In the genomic region with DNA sequence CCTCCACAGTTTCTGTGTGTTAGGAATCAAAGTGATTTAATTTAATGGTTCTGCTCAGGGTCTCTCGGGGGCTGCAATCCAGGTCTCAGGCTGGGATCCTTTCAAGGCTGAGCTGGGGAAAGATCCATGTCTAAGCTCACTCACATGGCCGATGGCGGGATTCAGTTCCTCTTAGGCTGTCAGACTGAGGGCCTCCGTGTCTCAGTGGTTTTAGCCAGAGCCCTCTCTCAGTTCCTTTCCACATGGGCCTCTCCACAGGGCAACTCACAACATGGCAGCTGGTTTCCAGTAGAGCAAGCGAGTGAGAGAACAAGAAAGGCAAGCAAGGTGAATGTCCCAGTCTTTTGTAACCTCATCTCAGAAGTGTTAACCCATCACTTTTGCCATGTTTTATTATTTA, we compare ENCODE assay signal across 36 cellular contexts. TPM values are rescaled to one million over a fixed set of nuclear protein-coding genes. Genes with fewer than 3 reads are reported as not detected.
DNase-seq lines count a peak whose midpoint lies in the region; ATAC-seq, FAIRE-seq and TF ChIP-seq lines count a peak whose summit lies in the region.
"Had no signal": no experiment of that assay in that cellular context is flagged by ENCODE, and none has a peak within 500 bp of the region (broad histone marks: within the 10 kb centered on the region; RNA-seq: fewer than 3 reads in every experiment).

No MANE protein-coding gene starts in this region.

- H3K9me1 ChIP-seq in keratinocyte (ENCODE audit: control insufficient read depth, extremely low read depth, insufficient read depth, low read length), result no peaks in the 10 kb centered on the region

- H3K4me1 ChIP-seq in right atrium auricular region (peaks cover 0 to 97% of the 10 kb centered on the region in 2 donors), keratinocyte (ENCODE audit: control insufficient read depth, extremely low read depth, insufficient read depth, low read length) (peaks cover 24% of the 10 kb centered on the region), tibial artery (peaks cover 0 to 98% (median 33%) of the 10 kb centered on the region in 4 donors)
- H3K4me1 ChIP-seq: breast epithelium had no signal

- dilution Hi-C loops in keratinocyte (cut with MboI; ENCODE audit: extremely low pct_ligation_motif_present, low sequenced_read_pairs), result no loop called here

- H3K27ac ChIP-seq in right atrium auricular region, result peak overlapping the region; percentile 9 to 46
- H3K27ac ChIP-seq in RWPE1, result peak overlapping the region; percentile 53
- peak overlapping the region; percentile 60 for H3K27ac ChIP-seq in keratinocyte (ENCODE audit: control insufficient read depth, insufficient read depth, low read length)
- peak overlapping the region; percentile 73 to 80 for H3K27ac ChIP-seq in tibial artery
- H3K27ac ChIP-seq: breast epithelium, foreskin keratinocyte, VCaP had no signal

- TF ChIP-seq CTCF in right atrium auricular region (IDR thresholded peaks at IDR 0.05), result no peak
- TF ChIP-seq CTCF in RWPE1 (conservative IDR thresholded peaks at IDR 0.05; ENCODE audit: low read depth), result no peak
- no peak for TF ChIP-seq CTCF in keratinocyte (optimal IDR thresholded peaks at IDR 0.05 in 1 of 3, IDR thresholded peaks at IDR 0.05 in 1 of 3, conservative IDR thresholded peaks at IDR 0.05 in 1 of 3; ENCODE audit: extremely low read depth in 1 of 3, insufficient read depth in 2 of 3, low read length in 3 of 3)
- TF ChIP-seq CTCF in tibial artery (IDR thresholded peaks at IDR 0.05), result no peak

- H3K9ac ChIP-seq in keratinocyte (ENCODE audit: control insufficient read depth, extremely low read depth, insufficient read depth, low read length), result no peak overlapping the region

- FAIRE-seq in keratinocyte (lab: Jason Lieb, UNC), result no peak
- FAIRE-seq: A204.1, colon, GM18507, GM19239 had no signal

- DNase-seq in right atrium auricular region (ENCODE audit: low spot score) (no peak), left ventricle myocardium superior (no peak), RWPE1 (ENCODE audit: low spot score) (no peak), keratinocyte (ENCODE audit: low read depth, low spot score) (no peak), tibial artery (no peak), hippocampal formation (lab: John Stamatoyannopoulos, UW) (no peak), NCI-H128 (lab: John Stamatoyannopoulos, UW; ENCODE audit: unreplicated experiment) (no peak), AG08395 (ENCODE audit: low spot score) (no peak)
- DNase-seq: activated CD4-positive, alpha-beta T cell treated with anti-CD3 and anti-CD28 coated beads for 36 hours; activated CD8-positive, alpha-beta memory T cell treated with anti-CD3 and anti-CD28 coated beads for 24 hours; activated T-cell treated with anti-CD3 and anti-CD28 coated beads for 4 hours; amniotic stem cell; CD4-positive, alpha-beta memory T cell; effector memory CD8-positive, alpha-beta T cell; erythroblast; foreskin keratinocyte; heart left ventricle; kidney glomerular epithelial cell; natural killer cell; NCI-H1105; NCI-H1930; NCI-H524 treated with DMSO at 0.1 percent for 48 hours; occipital lobe; stimulated activated naive CD8-positive, alpha-beta T cell treated with anti-CD3 and anti-CD28 coated beads, Interleukin-15, Interleukin-2, amounts not matched to agents 100 U/mL and 50 U/mL, for 24 hours; T-helper 9 cell had no signal

- CTCF ChIA-PET in RWPE1 (lab: Yijun Ruan, JAX), result interaction anchor here (0.5 kb wide), 1 partner anchor 20 kb away, joined by 4 read pairs; no protein-coding TSS in a partner anchor

- H3K27me3 ChIP-seq in right atrium auricular region, result no peaks in the 10 kb centered on the region
- no peaks in the 10 kb centered on the region for H3K27me3 ChIP-seq in keratinocyte (ENCODE audit: control insufficient read depth, extremely low read depth, insufficient read depth, low read length)
- H3K27me3 ChIP-seq in tibial artery, result no peaks in the 10 kb centered on the region
- H3K27me3 ChIP-seq: breast epithelium, foreskin keratinocyte, heart left ventricle, tibial nerve had no signal

- no peak overlapping the region for H3K4me3 ChIP-seq in right atrium auricular region
- no peak overlapping the region for H3K4me3 ChIP-seq in keratinocyte (ENCODE audit: control insufficient read depth in 2 of 3, extremely low read depth in 1 of 3, insufficient read depth in 2 of 3, low read depth in 1 of 3, low read length in 3 of 3)
- no peak overlapping the region for H3K4me3 ChIP-seq in tibial artery
- H3K4me3 ChIP-seq: breast epithelium, GM23338, heart left ventricle, lung, smooth muscle cell, tibial nerve had no signal

- POLR2A ChIA-PET in RWPE1 (lab: Yijun Ruan, JAX; ENCODE audit: low non-redundant PET), result no interaction called here

- no peak overlapping the region for H3K4me2 ChIP-seq in keratinocyte (ENCODE audit: control insufficient read depth, extremely low read depth, insufficient read depth, low read depth, low read length)
- H3K4me2 ChIP-seq: GM23338, smooth muscle cell had no signal

- ATAC-seq in left ventricle myocardium superior, result no peak
- ATAC-seq: activated CD4-positive, alpha-beta T cell treated with anti-CD3 and anti-CD28 coated beads for 36 hours; effector memory CD8-positive, alpha-beta T cell; GM23338; heart left ventricle; natural killer cell; stimulated activated naive CD8-positive, alpha-beta T cell treated with anti-CD3 and anti-CD28 coated beads, Interleukin-15, Interleukin-2, amounts not matched to agents 100 U/mL and 50 U/mL, for 24 hours had no signal

- peaks cover 35% of the 10 kb centered on the region for H4K20me1 ChIP-seq in keratinocyte (ENCODE audit: control insufficient read depth, extremely low read depth, insufficient read depth, low read length)

- H2AFZ ChIP-seq in keratinocyte (ENCODE audit: control insufficient read depth, low read length), result no peak overlapping the region
- H2AFZ ChIP-seq: GM23338 had no signal

- intact Hi-C loops in left ventricle myocardium superior (cut with micrococcal nuclease), result no loop called here
- intact Hi-C loops in tibial artery (cut with DNase I; ENCODE audit: low total_unique reads), result no loop called here

- H3K9me3 ChIP-seq in right atrium auricular region, result no peaks in the 10 kb centered on the region
- no peaks in the 10 kb centered on the region for H3K9me3 ChIP-seq in keratinocyte (ENCODE audit: control insufficient read depth, low read depth, low read length)
- no peaks in the 10 kb centered on the region for H3K9me3 ChIP-seq in tibial artery
- H3K9me3 ChIP-seq: breast epithelium, heart left ventricle, tibial nerve had no signal

- peaks cover 78% of the 10 kb centered on the region for H3K79me2 ChIP-seq in keratinocyte (ENCODE audit: control insufficient read depth, insufficient read depth, low read length)

- H3K36me3 ChIP-seq in right atrium auricular region (peaks cover 54% of the 10 kb centered on the region), keratinocyte (ENCODE audit: control insufficient read depth in 2 of 2, extremely low read depth in 1 of 2, insufficient read depth in 2 of 2, low read length in 2 of 2) (peaks cover 36 to 69% of the 10 kb centered on the region in 2 experiments), tibial artery (peaks cover 3 to 16% (median 10%) of the 10 kb centered on the region in 3 donors)
- H3K36me3 ChIP-seq: breast epithelium had no signal

RNA-seq across cellular contexts. Expression of a gene that starts 26.9 kb away (rescaled TPM):
- 100 to 1,000 TPM; 396 to 398 TPM for total RNA-seq in right atrium auricular region
- total RNA-seq in left ventricle myocardium superior, result 362 TPM
- 2,867 to 2,979 TPM (median 2,905 TPM) in 3 replicates for polyA plus RNA-seq in keratinocyte
- 537 TPM for polyA plus RNA-seq in keratinocyte (2011; ENCODE audit: low read depth)
- 3,107 and 4,303 TPM in 2 replicates for polyA plus RNA-seq in keratinocyte (2011; cell fraction: cytosol; rRNA removed)
- 2,001 and 2,393 TPM in 2 replicates for polyA plus RNA-seq in keratinocyte (2011; cell fraction: nucleus; rRNA removed)
- polyA plus RNA-seq in keratinocyte (2012; ENCODE audit: low replicate concordance), result 370 and 1,627 TPM in 2 replicates
- 4,413 to 5,248 TPM (median 4,690 TPM) in 3 replicates for polyA minus RNA-seq in keratinocyte
- polyA minus RNA-seq in keratinocyte (2011; cell fraction: cytosol; rRNA and poly(A)+ RNA removed), result 1,844 TPM
- 723 and 1,290 TPM in 2 replicates for polyA minus RNA-seq in keratinocyte (2011; cell fraction: nucleus; rRNA and poly(A)+ RNA removed)
- total RNA-seq: CD4-positive, alpha-beta memory T cell; natural killer cell had no signal
- polyA plus RNA-seq: CD4-positive, alpha-beta memory T cell had no signal

RNA-seq across cellular contexts. Expression of a gene that starts 52.2 kb away (rescaled TPM):
- 100 to 1,000 TPM; 180 to 278 TPM for total RNA-seq in right atrium auricular region
- total RNA-seq in left ventricle myocardium superior, result 204 TPM
- 467 to 631 TPM (median 530 TPM) in 3 replicates for polyA plus RNA-seq in keratinocyte
- 140 TPM for polyA plus RNA-seq in keratinocyte (2011; ENCODE audit: low read depth)
- polyA plus RNA-seq in keratinocyte (2011; cell fraction: cytosol; rRNA removed), result 511 and 813 TPM in 2 replicates
- 329 and 358 TPM in 2 replicates for polyA plus RNA-seq in keratinocyte (2011; cell fraction: nucleus; rRNA removed)
- polyA plus RNA-seq in keratinocyte (2012; ENCODE audit: low replicate concordance), result 170 and 280 TPM in 2 replicates
- polyA minus RNA-seq in keratinocyte, result 373 to 543 TPM (median 498 TPM) in 3 replicates
- polyA minus RNA-seq in keratinocyte (2011; cell fraction: cytosol; rRNA and poly(A)+ RNA removed), result 618 TPM
- polyA minus RNA-seq in keratinocyte (2011; cell fraction: nucleus; rRNA and poly(A)+ RNA removed), result 114 and 202 TPM in 2 replicates
- total RNA-seq: activated CD4-positive, alpha-beta T cell treated with anti-CD3 and anti-CD28 coated beads for 36 hours; activated T-helper 2 cell treated with anti-CD3 and anti-CD28 coated beads, Interferon-gamma antibody, Interleukin-2, Interleukin-4, amounts not matched to agents 10 μg/mL and 5 μg/mL and 100 μg/mL, durations not matched to agents 14 hours and 24 hours and 36 hours had no signal
- polyA plus RNA-seq: CD4-positive, alpha-beta memory T cell had no signal
